18 cellular contexts compared by ENCODE assay signal in genomic region chr2:156490467-156490840, GRCh38.
"Had no signal": no experiment of that assay in that cellular context is flagged by ENCODE, and none has a peak within 500 bp of the region (broad histone marks: within the 10 kb centered on the region; RNA-seq: fewer than 3 reads in every experiment).

No MANE protein-coding gene starts in this region.

- DNase-seq: activated CD4-positive, alpha-beta T cell treated with anti-CD3 and anti-CD28 coated beads for 48 hours; activated naive CD4-positive, alpha-beta T cell treated with anti-CD3 and anti-CD28 coated beads for 36 hours; effector CD8-positive, alpha-beta T cell; esophagus squamous epithelium; left colon; stimulated activated CD8-positive, alpha-beta memory T cell treated with anti-CD3 and anti-CD28 coated beads, Interleukin-4, amount 100 ng/mL, for 48 hours; stimulated activated naive CD4-positive, alpha-beta T cell treated with Interleukin-2 at 50 U/mL for 16 hours; SW 1271; transverse colon had no signal

- H3K27me3 Mint-ChIP-seq: dendritic cell treated with granulocyte-macrophage colony-stimulating factor and Interleukin-4, amounts not matched to agents 40 ng/mL and 50 ng/mL, for 4 days; progenitor cell of endocrine pancreas had no signal

- H3K27ac Mint-ChIP-seq: dendritic cell treated with granulocyte-macrophage colony-stimulating factor and Interleukin-4, amounts not matched to agents 40 ng/mL and 50 ng/mL, for 4 days; mesothelial cell of epicardium; progenitor cell of endocrine pancreas had no signal

- H3K36me3 ChIP-seq: cardiac muscle cell, suprapubic skin, transverse colon, vagina had no signal

- H3K4me1 Mint-ChIP-seq: mesothelial cell of epicardium had no signal

- H3K36me3 Mint-ChIP-seq: mesothelial cell of epicardium had no signal

- FAIRE-seq: endothelial cell of umbilical vein, TTC549 had no signal

- H3K4me3 Mint-ChIP-seq: dendritic cell treated with granulocyte-macrophage colony-stimulating factor and Interleukin-4, amounts not matched to agents 40 ng/mL and 50 ng/mL, for 4 days; mesothelial cell of epicardium; neural crest cell had no signal

- H3K27me3 ChIP-seq: cardiac muscle cell, esophagus squamous epithelium, suprapubic skin, transverse colon, vagina had no signal

- H3K9me3 Mint-ChIP-seq: activated naive CD4-positive, alpha-beta T cell treated with anti-CD3 and anti-CD28 coated beads for 36 hours; dendritic cell treated with granulocyte-macrophage colony-stimulating factor and Interleukin-4, amounts not matched to agents 40 ng/mL and 50 ng/mL, for 4 days; mesothelial cell of epicardium; neural crest cell had no signal

- H3K9me3 ChIP-seq: esophagus squamous epithelium, suprapubic skin, transverse colon, vagina had no signal

- H3K4me3 ChIP-seq: cardiac muscle cell, esophagus squamous epithelium, suprapubic skin, transverse colon, vagina had no signal

- ATAC-seq: left colon had no signal

- H3K4me1 ChIP-seq: suprapubic skin, vagina had no signal

- H3K27ac ChIP-seq: cardiac muscle cell, esophagus squamous epithelium, suprapubic skin, transverse colon, vagina had no signal
